In the genomic region with DNA sequence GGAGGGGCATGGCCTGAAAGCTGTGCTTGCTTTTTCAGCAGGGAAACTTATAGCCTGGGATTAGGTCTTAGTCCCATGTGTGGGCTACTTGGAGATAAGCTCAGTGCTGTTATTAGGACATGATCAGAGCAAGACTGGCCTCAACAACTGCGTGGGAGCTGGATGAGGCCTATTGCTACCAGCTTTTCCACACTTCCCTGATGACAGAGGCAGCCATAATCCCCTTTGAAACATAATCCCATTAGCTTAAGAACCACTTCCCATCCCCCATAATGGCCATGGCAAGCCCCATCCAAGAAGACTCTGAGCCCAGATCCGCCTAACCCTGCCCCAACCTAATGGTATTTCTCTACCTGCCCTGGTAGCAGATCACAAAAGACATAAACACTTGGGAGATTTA, we compare ENCODE assay signal across 27 cellular contexts. TPM values are rescaled to one million over a fixed set of nuclear protein-coding genes. Genes with fewer than 3 reads are reported as not detected.
DNase-seq lines count a peak whose midpoint lies in the region; ATAC-seq, FAIRE-seq and TF ChIP-seq lines count a peak whose summit lies in the region.
"Had no signal": no experiment of that assay in that cellular context is flagged by ENCODE, and none has a peak within 500 bp of the region (broad histone marks: within the 10 kb centered on the region; RNA-seq: fewer than 3 reads in every experiment).

No MANE protein-coding gene starts in this region.

- H3F3A ChIP-seq in neural progenitor cell (ENCODE audit: low read depth) (peaks cover 20% of the 10 kb centered on the region), smooth muscle cell (ENCODE audit: low read depth) (no peaks in the 10 kb centered on the region)

- peaks cover 0 to 12% (median 5%) of the 10 kb centered on the region in 10 experiments; a peak in 11 of 20 replicates for H3K4me1 ChIP-seq in BLaER1 treated with 17β-estradiol and CSF1 and Interleukin-3, amounts not matched to agents 10 nM and 100 nM
- H3K4me1 ChIP-seq in K562 (replicated peaks in 1 of 2; ENCODE audit: control insufficient read depth in 2 of 2, insufficient read depth in 2 of 2, low read length in 2 of 2) (no peaks in the 10 kb centered on the region), neural progenitor cell (peaks cover 11% of the 10 kb centered on the region), smooth muscle cell (ENCODE audit: low read depth) (peaks cover 6% of the 10 kb centered on the region)
- H3K4me1 ChIP-seq: Caco-2, Peyer's patch had no signal

- no peak for TF ChIP-seq RAD21 in K562 (CRISPR knock-in tag; conservative IDR thresholded peaks at IDR 0.05 in 1 of 2, IDR thresholded peaks at IDR 0.05 in 1 of 2)

- H3K36me3 Mint-ChIP-seq in neural progenitor cell: peaks cover 2% of the 10 kb centered on the region

- no peak overlapping the region for H3K4me3 ChIP-seq in BLaER1 treated with 17β-estradiol and CSF1 and Interleukin-3, amounts not matched to agents 10 nM and 100 nM
- H3K4me3 ChIP-seq in K562 (no peak overlapping the region), neural progenitor cell (no peak overlapping the region), smooth muscle cell (no peak overlapping the region)
- H3K4me3 ChIP-seq: Peyer's patch had no signal

- ATAC-seq in K562: no peak
- ATAC-seq: HepG2, SK-N-SH treated with all-trans-retinoic acid at 6 μM for 48 hours had no signal

- TF ChIP-seq CTCF in K562 (IDR thresholded peaks at IDR 0.05 in 2 of 3, conservative IDR thresholded peaks at IDR 0.05 in 1 of 3; ENCODE audit: insufficient read depth in 2 of 3, low read depth in 1 of 3, low read length in 3 of 3) (no peak), neural progenitor cell (IDR thresholded peaks at IDR 0.05) (no peak), smooth muscle cell (IDR thresholded peaks at IDR 0.05; ENCODE audit: borderline replicate concordance, insufficient read depth, poor library complexity, severe bottlenecking) (no peak)

- CTCF ChIA-PET in K562 (lab: Yijun Ruan, JAX; ENCODE audit: low intra/inter-chr PET ratio): no interaction called here

- no peak overlapping the region for H3K9ac ChIP-seq in BLaER1 treated with 17β-estradiol and CSF1 and Interleukin-3, amounts not matched to agents 10 nM and 100 nM
- H3K9ac ChIP-seq in K562 (ENCODE audit: insufficient read depth in 1 of 2, low read depth in 2 of 2, low read length in 2 of 2): no peak overlapping the region
- no peak overlapping the region for H3K9ac ChIP-seq in neural progenitor cell
- no peak overlapping the region for H3K9ac ChIP-seq in smooth muscle cell (ENCODE audit: low read depth)

- in situ Hi-C loops in K562 (cut with MboI): no loop called here

- no peak overlapping the region for H3K27ac ChIP-seq in BLaER1 treated with 17β-estradiol and CSF1 and Interleukin-3, amounts not matched to agents 10 nM and 100 nM
- H3K27ac ChIP-seq in K562 (ENCODE audit: extremely low read depth, low read depth, low read length) (no peak overlapping the region), neural progenitor cell (peak overlapping the region; percentile 50), smooth muscle cell (ENCODE audit: low read depth) (no peak overlapping the region)
- H3K27ac ChIP-seq: HL-60, Peyer's patch had no signal

- 52% methylated on average over 2 of the region's 2 CpGs for WGBS in K562 (ENCODE audit: insufficient coverage, low coverage, missing lambda C conversion rate)
- 27% methylated on average over 2 of the region's 2 CpGs for WGBS in smooth muscle cell (ENCODE audit: low lambda C conversion rate)

- intact Hi-C loops in K562 (cut with micrococcal nuclease): no loop called here

- H3K9me3 ChIP-seq in BLaER1 treated with 17β-estradiol and CSF1 and Interleukin-3, amounts not matched to agents 10 nM and 100 nM (replicated peaks in 1 of 11): peaks cover 39 to 57% (median 51%) of the 10 kb centered on the region in 11 experiments
- H3K9me3 ChIP-seq in K562 (replicated peaks; ENCODE audit: control insufficient read depth, insufficient read depth, low read depth, low read length): peaks cover 4% of the 10 kb centered on the region
- H3K9me3 ChIP-seq in neural progenitor cell (ENCODE audit: low read depth): peaks cover 7% of the 10 kb centered on the region
- peaks cover 3% of the 10 kb centered on the region for H3K9me3 ChIP-seq in smooth muscle cell (replicated peaks; ENCODE audit: low read depth)
- H3K9me3 ChIP-seq: Caco-2 had no signal

- H3K36me3 ChIP-seq in BLaER1 treated with 17β-estradiol and CSF1 and Interleukin-3, amounts not matched to agents 10 nM and 100 nM: no peaks in the 10 kb centered on the region
- H3K36me3 ChIP-seq in K562 (ENCODE audit: control insufficient read depth, insufficient read depth, low read length) (no peaks in the 10 kb centered on the region), neural progenitor cell (no peaks in the 10 kb centered on the region), smooth muscle cell (ENCODE audit: low read depth) (no peaks in the 10 kb centered on the region)
- H3K36me3 ChIP-seq: Peyer's patch had no signal

- no peaks in the 10 kb centered on the region for H3K9me1 ChIP-seq in K562 (ENCODE audit: control insufficient read depth, insufficient read depth, low read length)

- H3K27me3 ChIP-seq in BLaER1 treated with 17β-estradiol and CSF1 and Interleukin-3, amounts not matched to agents 10 nM and 100 nM: no peaks in the 10 kb centered on the region
- H3K27me3 ChIP-seq in K562 (ENCODE audit: control insufficient read depth in 2 of 2, insufficient read depth in 2 of 2, low read length in 2 of 2): no peaks in the 10 kb centered on the region
- no peaks in the 10 kb centered on the region for H3K27me3 ChIP-seq in neural progenitor cell
- H3K27me3 ChIP-seq in smooth muscle cell (ENCODE audit: low read depth): peaks cover 15% of the 10 kb centered on the region
- H3K27me3 ChIP-seq: Peyer's patch had no signal

- no peak for TF ChIP-seq EP300 in K562 (IDR thresholded peaks at IDR 0.05; ENCODE audit: low read length)

- H3K9me3 Mint-ChIP-seq in neural progenitor cell: peaks cover 52% of the 10 kb centered on the region

- H3K4me3 Mint-ChIP-seq in neural progenitor cell: no peak overlapping the region
- H3K4me3 Mint-ChIP-seq: H9, HFFc6 had no signal

- FAIRE-seq in K562 (lab: Jason Lieb, UNC): peak; percentile 15
- FAIRE-seq: A204.1, HepG2 had no signal

- POLR2A ChIA-PET in K562 (lab: Yijun Ruan, JAX): interaction anchor here (0.7 kb wide), 1 partner anchor 23 kb away, joined by 3 read pairs; no protein-coding TSS in a partner anchor

- H3K27ac Mint-ChIP-seq in neural progenitor cell: no peak overlapping the region
- H3K27ac Mint-ChIP-seq: CD4-positive, alpha-beta memory T cell; H9; HFFc6 had no signal

- no peaks in the 10 kb centered on the region for H4K20me1 ChIP-seq in BLaER1 treated with 17β-estradiol and CSF1 and Interleukin-3, amounts not matched to agents 10 nM and 100 nM
- H4K20me1 ChIP-seq in K562 (replicated peaks; ENCODE audit: control insufficient read depth, insufficient read depth, low read length) (no peaks in the 10 kb centered on the region), neural progenitor cell (ENCODE audit: low read depth) (no peaks in the 10 kb centered on the region), smooth muscle cell (ENCODE audit: low read depth) (no peaks in the 10 kb centered on the region)

- DNase-seq in NCI-H524 (lab: John Stamatoyannopoulos, UW) (peak; percentile 98 to 99), K562 (ENCODE audit: extremely low read depth in 1 of 4, low spot score in 3 of 4) (no peak), neural progenitor cell (ENCODE audit: low spot score) (peak; percentile 60), smooth muscle cell (lab: John Stamatoyannopoulos, UW; ENCODE audit: unreplicated experiment) (no peak), SW 1271 (lab: John Stamatoyannopoulos, UW) (no peak), AG08396 (ENCODE audit: low spot score) (no peak)
- DNase-seq: Caco-2; CD4-positive, alpha-beta memory T cell; DMS153; GDM1; H9; HFFc6; KG1; NCI-H1092; NCI-H1436; NCI-H187 treated with DMSO at 0.1 percent for 48 hours; NCI-H2107; NCI-H2227 treated with DMSO at 0.1 percent for 48 hours; NCI-H510A; NCI-H774; Peyer's patch; T-helper 1 cell had no signal

- no peaks in the 10 kb centered on the region for H3K27me3 Mint-ChIP-seq in neural progenitor cell (ENCODE audit: insufficient read depth, low read depth)

- H2AFZ ChIP-seq in K562 (ENCODE audit: low read depth, low read length) (peak overlapping the region; percentile 2), neural progenitor cell (replicated peaks) (no peak overlapping the region), smooth muscle cell (ENCODE audit: low read depth) (no peak overlapping the region)

- H3K4me2 ChIP-seq in BLaER1 treated with 17β-estradiol and CSF1 and Interleukin-3, amounts not matched to agents 10 nM and 100 nM: peak overlapping the region in 6 of 11 experiments; percentile 12 to 53 (median 39); a peak in 6 of 22 replicates
- H3K4me2 ChIP-seq in K562 (ENCODE audit: insufficient read depth, low read length): no peak overlapping the region
- peak overlapping the region; percentile 40 for H3K4me2 ChIP-seq in neural progenitor cell
- no peak overlapping the region for H3K4me2 ChIP-seq in smooth muscle cell

- H3K79me2 ChIP-seq in K562 (ENCODE audit: control insufficient read depth, insufficient read depth, low read length) (no peaks in the 10 kb centered on the region), neural progenitor cell (ENCODE audit: low read depth) (no peaks in the 10 kb centered on the region), smooth muscle cell (ENCODE audit: low read depth) (no peaks in the 10 kb centered on the region)

- no TSS peak for BruUV-seq in K562 (replicated peaks; lab: Mats Ljungman, UMichigan)

- H3K4me1 Mint-ChIP-seq in neural progenitor cell: peaks cover under 1% of the 10 kb centered on the region

- no peak for TF ChIP-seq POLR2A in K562 (conservative IDR thresholded peaks at IDR 0.05)

RNA-seq across cellular contexts. Expression of a gene that starts 26.6 kb away (rescaled TPM):
- 24.8 and 75.3 TPM in 2 replicates for total RNA-seq in K562 (2011; cell fraction: chromatin; rRNA removed; ENCODE audit: low replicate concordance)
- total RNA-seq in K562 (2011; cell fraction: nucleolus; rRNA removed): 10.5 and 13.6 TPM in 2 replicates
- 30.3 and 52.1 TPM in 2 replicates for total RNA-seq in K562 (2011; cell fraction: nucleoplasm; rRNA removed)
- 10.4 TPM in 2 replicates for total RNA-seq in K562 (2014; rRNA removed)
- total RNA-seq in K562 (2014; rRNA removed; fragmentation: Illumina TruSeq; extraction: Trizol): 17.5 and 23.0 TPM in 2 replicates
- total RNA-seq in K562 (2015; rRNA removed; fragmentation: Illumina TruSeq; extraction: Trizol): 14.3 and 15.2 TPM in 2 replicates
- 16.7 and 17.9 TPM in 2 replicates for total RNA-seq in K562 (2021)
- 15.2 and 21.2 TPM in 2 replicates for polyA plus RNA-seq in K562 (2011; rRNA removed)
- polyA plus RNA-seq in K562 (2011; cell fraction: cytosol; rRNA removed): 3.3 and 6.4 TPM in 2 replicates
- 20.0 and 26.6 TPM in 2 replicates for polyA plus RNA-seq in K562 (2011; cell fraction: nucleus; rRNA removed)
- polyA plus RNA-seq in K562 (2012): 4.9 and 9.5 TPM in 2 replicates
- polyA plus RNA-seq in K562 (2014; fragmentation: Illumina TruSeq; extraction: Trizol): 9.9 and 11.1 TPM in 2 replicates
- 1 to 10 TPM; 2.3 to 2.7 TPM for polyA plus RNA-seq in K562 (2014; fragmentation: Nextera tagmentation; extraction: Ambion mirVana)
- polyA plus RNA-seq in K562 (2014; rRNA removed): 11.7 and 14.8 TPM in 2 replicates
- 17.6 and 19.2 TPM in 2 replicates for polyA minus RNA-seq in K562 (2011; rRNA and poly(A)+ RNA removed)
- polyA minus RNA-seq in K562 (2011; cell fraction: cytosol; rRNA and poly(A)+ RNA removed): 5.6 and 7.3 TPM in 2 replicates
- polyA minus RNA-seq in K562 (2011; cell fraction: nucleus; rRNA and poly(A)+ RNA removed): 14.4 and 22.0 TPM in 2 replicates
- 22.7 and 35.7 TPM in 2 replicates for total RNA-seq in neural progenitor cell (ENCODE audit: low replicate concordance)
- 19.9 and 22.5 TPM in 2 replicates for total RNA-seq in smooth muscle cell
- polyA plus RNA-seq in smooth muscle cell: 6.4 and 7.6 TPM in 2 replicates

Comparison
In these comparisons a context has a peak if more than half of its experiments do, and no peak if none do; other contexts are left out.
1. H3K4me2 ChIP-seq: peak in BLaER1 treated with 17β-estradiol and CSF1 and Interleukin-3, amounts not matched to agents 10 nM and 100 nM (6 of 11) and neural progenitor cell (single experiment); none in K562 (single experiment) and smooth muscle cell (single experiment).
2. DNase-seq: peak in NCI-H524 (2 of 2) and neural progenitor cell (single experiment); none in K562 (0 of 4), smooth muscle cell (single experiment), SW 1271 (0 of 2) and AG08396 (single experiment).